In the genomic region with DNA sequence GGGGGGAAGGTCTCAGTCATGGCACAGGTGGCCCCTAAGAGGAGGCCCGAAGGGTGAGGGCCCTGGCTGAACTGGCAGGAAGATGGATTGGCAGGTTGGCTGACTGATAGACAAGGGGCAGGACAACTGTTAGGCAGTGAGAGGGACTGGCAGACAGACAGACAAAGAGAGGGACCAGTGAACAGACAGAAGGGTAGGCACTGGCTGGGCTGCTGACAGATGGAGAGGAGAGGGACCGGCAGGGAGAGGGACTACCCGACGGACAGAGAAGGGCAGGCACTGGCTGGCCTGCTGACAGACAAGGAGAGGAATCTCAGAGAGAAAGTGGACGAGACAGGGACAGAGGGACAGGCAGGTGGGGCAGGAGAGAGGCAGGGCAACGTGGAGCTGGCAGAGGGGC, we compare ENCODE assay signal across 23 cellular contexts. TPM values are rescaled to one million over a fixed set of nuclear protein-coding genes. Genes with fewer than 3 reads are reported as not detected.
A peak's percentile ranks its signal among the peaks of the same experiment; 100 is the strongest.
DNase-seq lines count a peak whose midpoint lies in the region; ATAC-seq and TF ChIP-seq lines count a peak whose summit lies in the region.
"Had no signal": no experiment of that assay in that cellular context is flagged by ENCODE, and none has a peak within 500 bp of the region (broad histone marks: within the 10 kb centered on the region; RNA-seq: fewer than 3 reads in every experiment).

No MANE protein-coding gene starts in this region.

- TF ChIP-seq CTCF in MCF 10A (IDR thresholded peaks at IDR 0.05; ENCODE audit: unreplicated experiment) (no peak), breast epithelium (IDR thresholded peaks at IDR 0.05) (no peak), WTC11 (IDR thresholded peaks at IDR 0.05) (no peak)

- CTCF ChIA-PET in MCF 10A (lab: Yijun Ruan, JAX): interaction anchor here (0.5 to 0.9 kb wide), 2 partner anchors 9 to 110 kb away, joined by 3 read pairs; no protein-coding TSS in a partner anchor
- CTCF ChIA-PET in WTC11 (lab: Charles Lee): interaction anchor here (1.0 kb wide), 1 partner anchor 166 kb away, joined by 5 read pairs; no protein-coding TSS in a partner anchor

- intact Hi-C loops in MCF 10A (cut with micrococcal nuclease): no loop called here
- intact Hi-C loops in breast epithelium (cut with DNase I; ENCODE audit: low total_unique reads): no loop called here
- intact Hi-C loops in left ventricle myocardium superior (cut with micrococcal nuclease): no loop called here

- no peak for TF ChIP-seq POLR2A in breast epithelium (IDR thresholded peaks at IDR 0.05)

- no peaks in the 10 kb centered on the region for H3K9me3 ChIP-seq in breast epithelium
- H3K9me3 ChIP-seq: colonic mucosa, thoracic aorta had no signal

- peaks cover 57% of the 10 kb centered on the region for H3K36me3 Mint-ChIP-seq in MCF 10A (ENCODE audit: insufficient read depth, unreplicated experiment)
- H3K36me3 Mint-ChIP-seq in WTC11: peaks cover 26% of the 10 kb centered on the region
- H3K36me3 Mint-ChIP-seq in stimulated activated effector memory CD8-positive, alpha-beta T cell treated with anti-CD3 and anti-CD28 coated beads, Interleukin-12 subunit alpha, Interleukin-12 subunit beta, amount 100 ng/mL, for 72 hours: peaks cover 29% of the 10 kb centered on the region

- no peaks in the 10 kb centered on the region for H3K4me1 ChIP-seq in breast epithelium
- H3K4me1 ChIP-seq: colonic mucosa had no signal

- ATAC-seq in WTC11 (no peak), left ventricle myocardium superior (peak; percentile 33), HG02759 (IDR thresholded peaks at IDR 0.05; ENCODE audit: unreplicated experiment) (no peak)
- no peak for ATAC-seq in stimulated activated effector memory CD8-positive, alpha-beta T cell treated with anti-CD3 and anti-CD28 coated beads, Interleukin-12 subunit alpha, Interleukin-12 subunit beta, amount 100 ng/mL, for 72 hours

- no peaks in the 10 kb centered on the region for H3K27me3 ChIP-seq in breast epithelium
- H3K27me3 ChIP-seq: colonic mucosa had no signal

- no peaks in the 10 kb centered on the region for H3K27me3 Mint-ChIP-seq in MCF 10A (ENCODE audit: insufficient read depth, unreplicated experiment)
- no peaks in the 10 kb centered on the region; the same call in 1 of the 2 replicates for H3K27me3 Mint-ChIP-seq in WTC11 (ENCODE audit: low read depth)

- H3K9me3 Mint-ChIP-seq in MCF 10A (ENCODE audit: unreplicated experiment): no peaks in the 10 kb centered on the region
- no peaks in the 10 kb centered on the region for H3K9me3 Mint-ChIP-seq in WTC11
- no peaks in the 10 kb centered on the region for H3K9me3 Mint-ChIP-seq in stimulated activated effector memory CD8-positive, alpha-beta T cell treated with anti-CD3 and anti-CD28 coated beads, Interleukin-12 subunit alpha, Interleukin-12 subunit beta, amount 100 ng/mL, for 72 hours
- H3K9me3 Mint-ChIP-seq: T-helper 1 cell treated with Interleukin-12 subunit alpha and Interleukin-12 subunit beta and Interleukin-4 antibody, amounts not matched to agents 30 μg/mL and 1 μg/mL, for 36 hours had no signal

- H3K4me3 Mint-ChIP-seq in MCF 10A (ENCODE audit: unreplicated experiment) (no peak overlapping the region), WTC11 (no peak overlapping the region)
- no peak overlapping the region for H3K4me3 Mint-ChIP-seq in stimulated activated effector memory CD8-positive, alpha-beta T cell treated with anti-CD3 and anti-CD28 coated beads, Interleukin-12 subunit alpha, Interleukin-12 subunit beta, amount 100 ng/mL, for 72 hours
- H3K4me3 Mint-ChIP-seq: T-helper 1 cell treated with Interleukin-12 subunit alpha and Interleukin-12 subunit beta and Interleukin-4 antibody, amounts not matched to agents 30 μg/mL and 1 μg/mL, for 36 hours had no signal

- DNase-seq in MCF 10A (ENCODE audit: unreplicated experiment) (no peak), breast epithelium (ENCODE audit: low spot score in 2 of 2) (no peak), WTC11 (ENCODE audit: low spot score) (no peak), left ventricle myocardium superior (no peak), amniotic stem cell (lab: John Stamatoyannopoulos, UW) (no peak), SHP77 treated with DMSO at 0.1 percent for 48 hours (lab: John Stamatoyannopoulos, UW) (no peak)
- no peak for DNase-seq in stimulated activated effector memory CD8-positive, alpha-beta T cell treated with anti-CD3 and anti-CD28 coated beads, Interleukin-12 subunit alpha, Interleukin-12 subunit beta, amount 100 ng/mL, for 72 hours (ENCODE audit: low spot score in 2 of 2)
- DNase-seq: activated CD8-positive, alpha-beta memory T cell treated with anti-CD3 and anti-CD28 coated beads for 24 hours; activated gamma-delta T cell treated with Interleukin-2 at 50 U/mL for 16 hours; activated T-cell treated with anti-CD3 and anti-CD28 coated beads, Interleukin-2, amount 50 U/mL, for 1 hour; colonic mucosa; effector memory CD4-positive, alpha-beta T cell; GOT3; KG1; kidney glomerular epithelial cell; NCI-H1417 treated with DMSO at 0.1 percent for 48 hours; NCI-H2081 treated with DMSO at 0.1 percent for 48 hours; NCI-H748 treated with DMSO at 0.1 percent for 48 hours; stimulated activated naive CD4-positive, alpha-beta T cell treated with Interleukin-2 at 50 U/mL for 16 hours had no signal

- H3K27ac Mint-ChIP-seq in MCF 10A (ENCODE audit: low read depth, unreplicated experiment): peak overlapping the region; percentile 61
- peak overlapping the region; percentile 90 for H3K27ac Mint-ChIP-seq in WTC11
- H3K27ac Mint-ChIP-seq in stimulated activated effector memory CD8-positive, alpha-beta T cell treated with anti-CD3 and anti-CD28 coated beads, Interleukin-12 subunit alpha, Interleukin-12 subunit beta, amount 100 ng/mL, for 72 hours: peak overlapping the region; percentile 46
- H3K27ac Mint-ChIP-seq: T-helper 1 cell treated with Interleukin-12 subunit alpha and Interleukin-12 subunit beta and Interleukin-4 antibody, amounts not matched to agents 30 μg/mL and 1 μg/mL, for 36 hours had no signal

- H3K4me3 ChIP-seq in breast epithelium: no peak overlapping the region
- H3K4me3 ChIP-seq: colonic mucosa, SK-N-MC, thoracic aorta had no signal

- H3K27ac ChIP-seq in breast epithelium: no peak overlapping the region
- H3K27ac ChIP-seq: colonic mucosa, SK-N-MC, thoracic aorta had no signal

- BruUV-seq in MCF 10A (replicated peaks; lab: Mats Ljungman, UMichigan): no TSS peak

- H3K4me1 Mint-ChIP-seq in MCF 10A (ENCODE audit: insufficient read depth, unreplicated experiment) (no peaks in the 10 kb centered on the region), WTC11 (no peaks in the 10 kb centered on the region)
- H3K4me1 Mint-ChIP-seq in stimulated activated effector memory CD8-positive, alpha-beta T cell treated with anti-CD3 and anti-CD28 coated beads, Interleukin-12 subunit alpha, Interleukin-12 subunit beta, amount 100 ng/mL, for 72 hours: peaks cover 6% of the 10 kb centered on the region

- peaks cover 10% of the 10 kb centered on the region for H3K36me3 ChIP-seq in breast epithelium

- POLR2A ChIA-PET in MCF 10A (lab: Yijun Ruan, JAX): interaction anchor here (1.0 kb wide), 1 partner anchor 9 kb away, joined by 3 read pairs; no protein-coding TSS in a partner anchor
- POLR2A ChIA-PET in WTC11 (lab: Charles Lee): no interaction called here

TF ChIP-seq in WTC11, 78 proteins besides CTCF, POLR2A, EP300 and RAD21 (continues in another document):
- TF ChIP-seq OVOL2 (CRISPR knock-in tag; IDR thresholded peaks at IDR 0.05; ENCODE audit: borderline replicate concordance): no peak
- no peak for TF ChIP-seq CBFB (CRISPR knock-in tag; IDR thresholded peaks at IDR 0.05; ENCODE audit: low read depth)
- TF ChIP-seq, protein P1, sequence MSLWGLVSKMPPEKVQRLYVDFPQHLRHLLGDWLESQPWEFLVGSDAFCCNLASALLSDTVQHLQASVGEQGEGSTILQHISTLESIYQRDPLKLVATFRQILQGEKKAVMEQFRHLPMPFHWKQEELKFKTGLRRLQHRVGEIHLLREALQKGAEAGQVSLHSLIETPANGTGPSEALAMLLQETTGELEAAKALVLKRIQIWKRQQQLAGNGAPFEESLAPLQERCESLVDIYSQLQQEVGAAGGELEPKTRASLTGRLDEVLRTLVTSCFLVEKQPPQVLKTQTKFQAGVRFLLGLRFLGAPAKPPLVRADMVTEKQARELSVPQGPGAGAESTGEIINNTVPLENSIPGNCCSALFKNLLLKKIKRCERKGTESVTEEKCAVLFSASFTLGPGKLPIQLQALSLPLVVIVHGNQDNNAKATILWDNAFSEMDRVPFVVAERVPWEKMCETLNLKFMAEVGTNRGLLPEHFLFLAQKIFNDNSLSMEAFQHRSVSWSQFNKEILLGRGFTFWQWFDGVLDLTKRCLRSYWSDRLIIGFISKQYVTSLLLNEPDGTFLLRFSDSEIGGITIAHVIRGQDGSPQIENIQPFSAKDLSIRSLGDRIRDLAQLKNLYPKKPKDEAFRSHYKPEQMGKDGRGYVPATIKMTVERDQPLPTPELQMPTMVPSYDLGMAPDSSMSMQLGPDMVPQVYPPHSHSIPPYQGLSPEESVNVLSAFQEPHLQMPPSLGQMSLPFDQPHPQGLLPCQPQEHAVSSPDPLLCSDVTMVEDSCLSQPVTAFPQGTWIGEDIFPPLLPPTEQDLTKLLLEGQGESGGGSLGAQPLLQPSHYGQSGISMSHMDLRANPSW (CRISPR knock-in tag; conservative IDR thresholded peaks at IDR 0.05; ENCODE audit: low read depth): no peak
- TF ChIP-seq, protein P2, sequence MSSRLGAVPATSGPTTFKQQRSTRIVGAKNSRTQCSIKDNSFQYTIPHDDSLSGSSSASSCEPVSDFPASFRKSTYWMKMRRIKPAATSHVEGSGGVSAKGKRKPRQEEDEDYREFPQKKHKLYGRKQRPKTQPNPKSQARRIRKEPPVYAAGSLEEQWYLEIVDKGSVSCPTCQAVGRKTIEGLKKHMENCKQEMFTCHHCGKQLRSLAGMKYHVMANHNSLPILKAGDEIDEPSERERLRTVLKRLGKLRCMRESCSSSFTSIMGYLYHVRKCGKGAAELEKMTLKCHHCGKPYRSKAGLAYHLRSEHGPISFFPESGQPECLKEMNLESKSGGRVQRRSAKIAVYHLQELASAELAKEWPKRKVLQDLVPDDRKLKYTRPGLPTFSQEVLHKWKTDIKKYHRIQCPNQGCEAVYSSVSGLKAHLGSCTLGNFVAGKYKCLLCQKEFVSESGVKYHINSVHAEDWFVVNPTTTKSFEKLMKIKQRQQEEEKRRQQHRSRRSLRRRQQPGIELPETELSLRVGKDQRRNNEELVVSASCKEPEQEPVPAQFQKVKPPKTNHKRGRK (CRISPR knock-in tag; IDR thresholded peaks at IDR 0.05; ENCODE audit: borderline replicate concordance): no peak

RNA-seq across cellular contexts. Expression of a gene that starts 31.8 kb away (rescaled TPM):
- total RNA-seq in MCF 10A (2022): 88.8 and 104 TPM in 2 replicates
- total RNA-seq in breast epithelium: 100 to 1,000 TPM in 1 of 3 donors, 10 to 100 TPM in 2; 38.8 to 121 (median 67.2) TPM
- 11.8 to 15.5 TPM (median 15.4 TPM) in 3 replicates for total RNA-seq in WTC11 (2021)
- total RNA-seq in left ventricle myocardium superior: 51.5 TPM
